Comparison of ENCODE assay signal across 8 cellular contexts in the genomic region with DNA sequence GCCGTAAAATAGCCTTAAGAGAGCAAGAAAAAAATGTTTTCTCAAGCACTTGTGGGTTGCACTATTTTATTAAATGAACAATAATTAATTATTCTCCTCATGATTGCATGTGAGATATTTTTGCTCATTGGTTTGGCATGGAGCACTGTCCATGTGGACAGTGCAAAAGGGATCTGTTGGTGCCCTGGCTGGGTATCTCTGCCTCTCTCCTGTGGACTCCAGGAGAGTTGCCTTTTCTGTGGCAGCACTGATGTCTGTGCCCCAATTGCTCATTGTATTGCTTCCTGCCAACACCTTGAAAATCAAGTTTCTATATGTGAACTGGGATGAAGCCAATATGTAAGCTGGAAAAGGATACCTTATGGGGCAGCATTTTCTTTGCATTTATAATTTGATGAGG.
"Had no signal": no experiment of that assay in that cellular context is flagged by ENCODE, and none has a peak within 500 bp of the region (broad histone marks: within the 10 kb centered on the region; RNA-seq: fewer than 3 reads in every experiment).

No MANE protein-coding gene starts in this region.

- H3K27ac ChIP-seq: GM23248 had no signal

- H3K4me1 ChIP-seq: HAP-1 had no signal

- H3K9me3 ChIP-seq: HAP-1 had no signal

- H3K36me3 ChIP-seq: HAP-1 had no signal

- DNase-seq: GM23248, GOT3, H7, HFFc6, IMR-90 had no signal

- H3K4me3 ChIP-seq: GM23248, HAP-1, K562 had no signal

- ATAC-seq: HCT116, K562 had no signal

- H3K4me3 Mint-ChIP-seq: HFFc6 had no signal

- H3K27ac Mint-ChIP-seq: HFFc6 had no signal
